ENCODE assay signal across 31 cellular contexts in the genomic region with DNA sequence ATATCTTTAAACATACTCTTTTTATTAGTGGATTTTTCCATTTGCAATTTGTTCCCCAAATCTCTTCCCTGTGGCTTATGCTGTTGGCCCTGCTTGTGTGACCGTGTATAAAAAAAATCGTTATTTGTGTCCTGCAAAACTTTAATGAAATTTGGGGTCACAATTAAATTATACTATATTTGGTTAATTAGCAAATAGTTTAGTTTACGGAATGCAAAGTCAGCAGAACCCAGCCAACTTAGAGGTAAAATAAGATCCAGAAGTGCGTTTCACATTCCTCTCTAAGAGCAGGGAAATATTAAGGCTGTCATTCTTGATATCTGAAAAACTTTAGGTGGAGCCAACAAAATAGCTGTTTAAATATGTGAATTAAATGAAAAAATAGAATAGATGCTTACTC.
"Had no signal": no experiment of that assay in that cellular context is flagged by ENCODE, and none has a peak within 500 bp of the region (broad histone marks: within the 10 kb centered on the region; RNA-seq: fewer than 3 reads in every experiment).

No MANE protein-coding gene starts in this region.

- H3K9me3 Mint-ChIP-seq: nephron, type B pancreatic cell had no signal

- H2AFZ ChIP-seq: neural progenitor cell, parathyroid adenoma had no signal

- H3K36me3 Mint-ChIP-seq: neural progenitor cell; stimulated activated memory B cell treated with anti-CD40 and anti-IgM and Interleukin-4, amounts not matched to agents 10 μg/mL and 1 μg/mL and 100 μg/mL, for 72 hours; type B pancreatic cell had no signal

- H3K36me3 ChIP-seq: neural progenitor cell, ovary, spleen, suprapubic skin, tibial artery, transverse colon, upper lobe of right lung, uterus had no signal

- H3K9ac ChIP-seq: neural progenitor cell, parathyroid adenoma had no signal

- H3K27ac Mint-ChIP-seq: natural killer cell; nephron; neural progenitor cell; progenitor cell of endocrine pancreas; stimulated activated memory B cell treated with anti-CD40 and anti-IgM and Interleukin-4, amounts not matched to agents 10 μg/mL and 1 μg/mL and 100 μg/mL, for 72 hours; stimulated activated naive CD8-positive, alpha-beta T cell treated with anti-CD3 and anti-CD28 coated beads, Interleukin-15, amount 100 ng/mL, for 72 hours; type B pancreatic cell had no signal

- H3K79me2 ChIP-seq: parathyroid adenoma had no signal

- DNase-seq: natural killer cell; occipital lobe; ovary; posterior cingulate gyrus; psoas muscle; right cardiac atrium; spleen; stimulated activated CD4-positive, alpha-beta T cell treated with anti-CD3 and anti-CD28 coated beads, Interleukin-12 subunit alpha, Interleukin-12 subunit beta, amount 100 ng/mL, for 4 hours; stimulated activated CD4-positive, alpha-beta T cell treated with anti-CD3 and anti-CD28 coated beads, Interleukin-1b, Interleukin-23, amount 100 ng/mL, for 48 hours; stimulated activated CD4-positive, alpha-beta T cell treated with anti-CD3 and anti-CD28 coated beads, Interleukin-4, amount 100 ng/mL, for 1 hour; stimulated activated CD4-positive, alpha-beta T cell treated with anti-CD3 and anti-CD28 coated beads, Interleukin-4, amount 100 ng/mL, for 4 hours; stimulated activated CD8-positive, alpha-beta memory T cell treated with anti-CD3 and anti-CD28 coated beads, Interleukin-4, amount 100 ng/mL, for 48 hours; stimulated activated naive CD4-positive, alpha-beta T cell; stimulated activated naive CD8-positive, alpha-beta T cell treated with anti-CD3 and anti-CD28 coated beads, Interleukin-15, amount 100 ng/mL, for 72 hours; stimulated activated naive CD8-positive, alpha-beta T cell treated with anti-CD3 and anti-CD28 coated beads, Interleukin-15, Interleukin-2, amounts not matched to agents 100 U/mL and 50 U/mL, for 24 hours; substantia nigra; testis; tibial artery; transverse colon; upper lobe of right lung; uterus had no signal

- H3K9me3 ChIP-seq: ovary, psoas muscle, suprapubic skin, testis, tibial artery, transverse colon, upper lobe of right lung, uterus had no signal

- H3K27me3 ChIP-seq: neural progenitor cell, ovary, spleen, suprapubic skin, testis, tibial artery, transverse colon, upper lobe of right lung, uterus had no signal

- H3K4me3 Mint-ChIP-seq: natural killer cell; nephron; neural progenitor cell; stimulated activated memory B cell treated with anti-CD40 and anti-IgM and Interleukin-4, amounts not matched to agents 10 μg/mL and 1 μg/mL and 100 μg/mL, for 72 hours; stimulated activated naive CD8-positive, alpha-beta T cell treated with anti-CD3 and anti-CD28 coated beads, Interleukin-15, amount 100 ng/mL, for 72 hours; type B pancreatic cell had no signal

- H3K27me3 Mint-ChIP-seq: progenitor cell of endocrine pancreas; stimulated activated memory B cell treated with anti-CD40 and anti-IgM and Interleukin-4, amounts not matched to agents 10 μg/mL and 1 μg/mL and 100 μg/mL, for 72 hours; stimulated activated naive CD8-positive, alpha-beta T cell treated with anti-CD3 and anti-CD28 coated beads, Interleukin-15, amount 100 ng/mL, for 72 hours; type B pancreatic cell had no signal

- H3K4me1 ChIP-seq: neural progenitor cell, parathyroid adenoma, psoas muscle, spleen, suprapubic skin, testis, tibial artery, transverse colon, upper lobe of right lung, uterus had no signal

- H3K4me3 ChIP-seq: neural progenitor cell, ovary, psoas muscle, skin epidermis, smooth muscle cell, spleen, suprapubic skin, testis, tibial artery, transverse colon, upper lobe of right lung, uterus had no signal

- H3K27ac ChIP-seq: neural progenitor cell, ovary, parathyroid adenoma, psoas muscle, skin epidermis, spleen, suprapubic skin, testis, tibial artery, transverse colon, upper lobe of right lung, uterus had no signal

- H3K4me2 ChIP-seq: neural progenitor cell, smooth muscle cell had no signal

- H3K4me1 Mint-ChIP-seq: natural killer cell; nephron; neural progenitor cell; stimulated activated memory B cell treated with anti-CD40 and anti-IgM and Interleukin-4, amounts not matched to agents 10 μg/mL and 1 μg/mL and 100 μg/mL, for 72 hours; stimulated activated naive CD8-positive, alpha-beta T cell treated with anti-CD3 and anti-CD28 coated beads, Interleukin-15, amount 100 ng/mL, for 72 hours had no signal

- ATAC-seq: natural killer cell; psoas muscle; right cardiac atrium; sciatic nerve; stimulated activated memory B cell treated with anti-CD40 and anti-IgM and Interleukin-4, amounts not matched to agents 10 μg/mL and 1 μg/mL and 100 μg/mL, for 72 hours; stimulated activated naive CD8-positive, alpha-beta T cell treated with anti-CD3 and anti-CD28 coated beads, Interleukin-15, amount 100 ng/mL, for 72 hours; stimulated activated naive CD8-positive, alpha-beta T cell treated with anti-CD3 and anti-CD28 coated beads, Interleukin-15, Interleukin-2, amounts not matched to agents 100 U/mL and 50 U/mL, for 24 hours; upper lobe of right lung had no signal
